Comparison of ENCODE assay signal across 11 cellular contexts in the genomic region with DNA sequence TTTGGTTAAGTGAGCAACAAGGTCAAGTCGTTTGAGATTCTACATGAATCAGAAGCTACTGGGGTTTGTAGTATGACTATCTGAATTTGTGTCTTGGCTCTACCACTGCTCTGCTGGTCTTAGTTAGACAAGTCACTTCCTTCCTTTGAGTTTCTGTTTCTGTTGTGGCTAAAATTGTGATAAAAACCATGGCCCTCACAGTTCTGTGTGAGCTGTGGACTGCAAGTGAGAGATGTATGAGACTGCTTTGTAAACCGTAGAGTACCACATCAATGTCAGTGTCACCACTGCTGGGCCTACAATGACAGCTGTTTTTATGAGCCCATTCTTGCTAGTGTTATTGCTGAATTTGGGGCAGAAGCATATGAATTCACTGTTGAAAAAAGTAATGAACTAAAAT. TPM values are rescaled to one million over a fixed set of nuclear protein-coding genes. Genes with fewer than 3 reads are reported as not detected.
DNase-seq lines count a peak whose midpoint lies in the region; ATAC-seq and TF ChIP-seq lines count a peak whose summit lies in the region.
"Had no signal": no experiment of that assay in that cellular context is flagged by ENCODE, and none has a peak within 500 bp of the region (broad histone marks: within the 10 kb centered on the region; RNA-seq: fewer than 3 reads in every experiment).

No MANE protein-coding gene starts in this region.

- DNase-seq in brain microvascular endothelial cell (no peak), medulla oblongata (ENCODE audit: extremely low spot score) (no peak), GM23338 (ENCODE audit: low spot score) (no peak)
- DNase-seq in stimulated activated CD4-positive, alpha-beta T cell treated with anti-CD3 and anti-CD28 coated beads, Interleukin-12 subunit alpha, Interleukin-12 subunit beta, amount 100 ng/mL, for 4 hours, result no peak
- DNase-seq in activated CD4-positive, CD25-positive, alpha-beta regulatory T cell (lab: John Stamatoyannopoulos, UW), result no peak
- DNase-seq: activated naive CD4-positive, alpha-beta T cell treated with Interleukin-2 at 50 U/mL for 16 hours; esophagus squamous epithelium had no signal

- ATAC-seq in GM18511 (IDR thresholded peaks at IDR 0.05; ENCODE audit: unreplicated experiment) (peak; percentile 99), GM21381 (IDR thresholded peaks at IDR 0.05; ENCODE audit: unreplicated experiment) (peak; percentile 99), HG03159 (IDR thresholded peaks at IDR 0.05; ENCODE audit: unreplicated experiment) (peak; percentile 98), GM23338 (no peak)

- TF ChIP-seq CTCF in brain microvascular endothelial cell (IDR thresholded peaks at IDR 0.05; ENCODE audit: low read depth, low read length, missing control alignments) (no peak), GM23338 (conservative IDR thresholded peaks at IDR 0.05; ENCODE audit: low read depth in 2 of 2) (no peak)

- no peak overlapping the region for H2AFZ ChIP-seq in GM23338

- no peaks in the 10 kb centered on the region for H3K9me3 Mint-ChIP-seq in GM23338

- H3K36me3 Mint-ChIP-seq in GM23338 (ENCODE audit: low read depth), result no peaks in the 10 kb centered on the region

- no peaks in the 10 kb centered on the region for H3K9me2 ChIP-seq in GM23338 (ENCODE audit: insufficient read depth)

- peaks cover 9% of the 10 kb centered on the region for H3K4me1 ChIP-seq in GM23338 (ENCODE audit: insufficient read depth)

- no peak overlapping the region for H3K4me3 ChIP-seq in brain microvascular endothelial cell (ENCODE audit: low read depth, low read length)
- no peak overlapping the region for H3K4me3 ChIP-seq in GM23338
- H3K4me3 ChIP-seq: esophagus squamous epithelium, SJSA1 had no signal

- H3K79me2 ChIP-seq in GM23338 (replicated peaks; ENCODE audit: insufficient read depth), result no peaks in the 10 kb centered on the region

- H3K27ac Mint-ChIP-seq in GM23338, result no peak overlapping the region

- H3K27me3 Mint-ChIP-seq in GM23338 (ENCODE audit: insufficient read depth, low read depth, poor library complexity), result no peaks in the 10 kb centered on the region

- in situ Hi-C loops in brain microvascular endothelial cell (cut with HindIII; ENCODE audit: low pct_ligation_motif_present, low sequenced_read_pairs), result no loop called here

- H3K27me3 ChIP-seq in brain microvascular endothelial cell (replicated peaks) (no peaks in the 10 kb centered on the region), GM23338 (ENCODE audit: insufficient read depth) (no peaks in the 10 kb centered on the region)
- H3K27me3 ChIP-seq: esophagus squamous epithelium, SJSA1 had no signal

- H3K27ac ChIP-seq in brain microvascular endothelial cell (peak overlapping the region; percentile 44), GM23338 (ENCODE audit: low read depth) (no peak overlapping the region)
- H3K27ac ChIP-seq: SJSA1 had no signal

- no peak overlapping the region for H3K4me2 ChIP-seq in GM23338

- H4K20me1 ChIP-seq in GM23338 (replicated peaks; ENCODE audit: insufficient read depth), result no peaks in the 10 kb centered on the region

- H3K4me1 Mint-ChIP-seq in GM23338, result peaks cover 4% of the 10 kb centered on the region

- H3K36me3 ChIP-seq in brain microvascular endothelial cell (replicated peaks), result peaks cover 25% of the 10 kb centered on the region
- no peaks in the 10 kb centered on the region for H3K36me3 ChIP-seq in GM23338 (ENCODE audit: insufficient read depth)
- H3K36me3 ChIP-seq: esophagus squamous epithelium, SJSA1 had no signal

- no peaks in the 10 kb centered on the region for H3F3A ChIP-seq in GM23338 (replicated peaks; ENCODE audit: low read depth)

- no peak overlapping the region for H3K4me3 Mint-ChIP-seq in GM23338

TF ChIP-seq in GM23338, 12 proteins besides CTCF, POLR2A, EP300 and RAD21 (continues in another document):
- TF ChIP-seq ETS1 (IDR thresholded peaks at IDR 0.05) (no peak), EZH2 (IDR thresholded peaks at IDR 0.05; ENCODE audit: low read depth, unreplicated experiment) (no peak), ZNF114 (CRISPR knock-in tag; IDR thresholded peaks at IDR 0.05) (no peak), EZH2phosphoT487 (IDR thresholded peaks at IDR 0.05; ENCODE audit: unreplicated experiment) (no peak), ZNF462 (CRISPR knock-in tag; IDR thresholded peaks at IDR 0.05) (no peak), NANOG (IDR thresholded peaks at IDR 0.05; ENCODE audit: borderline replicate concordance) (no peak), JUNB (IDR thresholded peaks at IDR 0.05; ENCODE audit: unreplicated experiment) (no peak)

RNA-seq across cellular contexts. Expression of gene RARB, which starts 32.7 kb away (rescaled TPM):
- total RNA-seq in GM23338 (2014; rRNA removed; shearing (Covaris generic)), result 0.14 and 0.39 TPM in 2 replicates
- 0.30 and 0.42 TPM in 2 replicates for polyA plus RNA-seq in GM23338 (2016; fragmentation: Nextera tagmentation; extraction: Ambion mirVana)
